Comparison of ENCODE assay signal across 24 cellular contexts in genomic region chr9:37700131-37700530, GRCh38.
"Had no signal": no experiment of that assay in that cellular context is flagged by ENCODE, and none has a peak within 500 bp of the region (broad histone marks: within the 10 kb centered on the region; RNA-seq: fewer than 3 reads in every experiment).

No MANE protein-coding gene starts in this region.

- H3K4me2 ChIP-seq: KMS-11, SK-N-SH had no signal

- H3K4me3 ChIP-seq: ascending aorta, body of pancreas, breast epithelium, SJCRH30 had no signal

- H3K27ac ChIP-seq: ascending aorta, body of pancreas, breast epithelium, KMS-11, SJCRH30 had no signal

- DNase-seq: activated CD4-positive, alpha-beta T cell treated with anti-CD3 and anti-CD28 coated beads for 36 hours; activated CD4-positive, alpha-beta T cell treated with anti-CD3 and anti-CD28 coated beads, Interleukin-2, amount 10 ng/mL, durations not matched to agents 7 days and 5 days; activated CD4-positive, alpha-beta T cell treated with anti-CD3 and anti-CD28 coated beads, Interleukin-2, amount 50 U/mL, for 48 hours; activated CD8-positive, alpha-beta T cell treated with anti-CD3 and anti-CD28 coated beads, Interleukin-2, amount 10 ng/mL, durations not matched to agents 7 days and 5 days; activated gamma-delta T cell; activated naive CD4-positive, alpha-beta T cell treated with Interleukin-2 at 50 U/mL for 16 hours; activated naive CD8-positive, alpha-beta T cell treated with anti-CD3 and anti-CD28 coated beads, Interleukin-2, amount 10 ng/mL, durations not matched to agents 7 days and 5 days; activated T-cell treated with anti-CD3 and anti-CD28 coated beads, Interleukin-2, amount 50 U/mL, for 24 hours; amygdala; body of pancreas; NCI-H1105; NCI-H1417 treated with DMSO at 0.1 percent for 48 hours; NCI-H187 treated with DMSO at 0.1 percent for 48 hours; NCI-H2081; NCI-H226; NCI-H524 treated with DMSO at 0.1 percent for 48 hours; SJCRH30; SK-N-SH had no signal

- H3K9me3 ChIP-seq: ascending aorta, body of pancreas, breast epithelium, SJCRH30, SK-N-SH had no signal

- H3K4me1 ChIP-seq: ascending aorta, body of pancreas, breast epithelium had no signal

- ATAC-seq: activated CD4-positive, alpha-beta T cell treated with anti-CD3 and anti-CD28 coated beads for 36 hours; activated CD4-positive, CD25-positive, alpha-beta regulatory T cell treated with anti-CD3 and anti-CD28 coated beads, Interleukin-2, amount 50 U/mL, for 24 hours; activated CD8-positive, alpha-beta T cell treated with anti-CD3 and anti-CD28 coated beads, Interleukin-2, amount 10 ng/mL, durations not matched to agents 7 days and 5 days; body of pancreas; Panc1; WTC11 had no signal

- H3K36me3 ChIP-seq: ascending aorta, breast epithelium, SJCRH30 had no signal

- H3K27me3 ChIP-seq: ascending aorta, body of pancreas, breast epithelium, SJCRH30 had no signal

- H3K9ac ChIP-seq: KMS-11, SK-N-SH had no signal
